9 cellular contexts compared by ENCODE assay signal in the genomic region with DNA sequence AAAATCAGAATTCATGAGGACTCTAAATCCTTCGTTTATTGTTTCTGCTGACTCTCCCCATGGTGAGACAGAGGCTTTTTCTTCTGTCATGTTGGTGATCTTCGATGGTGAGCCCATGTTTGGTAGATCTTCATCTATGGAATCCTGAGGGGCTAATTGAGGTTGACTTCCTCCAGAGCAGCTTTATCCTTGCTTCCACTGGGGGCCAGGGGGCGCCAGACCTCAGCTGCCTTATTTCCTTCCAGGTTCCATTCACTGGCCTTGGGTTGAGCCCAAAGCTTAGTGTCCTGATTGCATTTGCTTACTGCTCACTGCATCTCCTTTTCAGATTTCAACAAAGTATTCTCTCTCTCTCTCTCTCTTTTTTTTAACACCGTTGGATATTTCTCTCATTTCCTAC.
DNase-seq lines count a peak whose midpoint lies in the region; ATAC-seq, FAIRE-seq and TF ChIP-seq lines count a peak whose summit lies in the region.
"Had no signal": no experiment of that assay in that cellular context is flagged by ENCODE, and none has a peak within 500 bp of the region (broad histone marks: within the 10 kb centered on the region; RNA-seq: fewer than 3 reads in every experiment).

No MANE protein-coding gene starts in this region.

- FAIRE-seq in H54 (lab: Jason Lieb, UNC) = no peak

- no peak for DNase-seq in AG09319 (ENCODE audit: extremely low read depth, low read depth)
- peak; percentile 21 for DNase-seq in SW480 (ENCODE audit: low spot score)
- DNase-seq in fibroblast of peridontal ligament (ENCODE audit: extremely low read depth) = peak; percentile 20
- peak in 2 of 3 experiments; percentile 0 to 2 for DNase-seq in stimulated activated CD4-positive, alpha-beta T cell treated with anti-CD3 and anti-CD28 coated beads, TNF-alpha, amount 100 ng/mL, for 4 hours (ENCODE audit: low read depth in 3 of 3)
- no peak for DNase-seq in H54 (ENCODE audit: insufficient read length, low spot score)
- DNase-seq in NCI-H1048 (lab: John Stamatoyannopoulos, UW) = no peak

- no peak for TF ChIP-seq POLR2A in H54 (IDR thresholded peaks at IDR 0.05; ENCODE audit: low read depth, low read length)

- ATAC-seq in GM21528 (IDR thresholded peaks at IDR 0.05; ENCODE audit: low FRiP score, unreplicated experiment) (peak; percentile 55), HG03565 (IDR thresholded peaks at IDR 0.05; ENCODE audit: unreplicated experiment) (no peak)
- ATAC-seq: activated naive CD4-positive, alpha-beta T cell treated with anti-CD3 and anti-CD28 coated beads, Interleukin-2, amount 50 U/mL, for 72 hours had no signal

- peak; percentile 56 for TF ChIP-seq CTCF in AG09319 (IDR thresholded peaks at IDR 0.05; ENCODE audit: low read depth, low read length)

Comparison
In these comparisons a context has a peak if more than half of its experiments do, and no peak if none do; other contexts are left out.
1. DNase-seq: peak in SW480 (single experiment), fibroblast of peridontal ligament (single experiment) and stimulated activated CD4-positive, alpha-beta T cell treated with anti-CD3 and anti-CD28 coated beads, TNF-alpha, amount 100 ng/mL, for 4 hours (2 of 3); none in AG09319 (single experiment), H54 (single experiment) and NCI-H1048 (single experiment).